Comparison of ENCODE assay signal across 23 cellular contexts in genomic region chr7:51055039-51055840, GRCh38.
DNase-seq lines count a peak whose midpoint lies in the region; ATAC-seq, FAIRE-seq and TF ChIP-seq lines count a peak whose summit lies in the region.
"Had no signal": no experiment of that assay in that cellular context is flagged by ENCODE, and none has a peak within 500 bp of the region (broad histone marks: within the 10 kb centered on the region; RNA-seq: fewer than 3 reads in every experiment).

No MANE protein-coding gene starts in this region.

- TF ChIP-seq RAD21 in K562 (CRISPR knock-in tag; conservative IDR thresholded peaks at IDR 0.05 in 1 of 2, IDR thresholded peaks at IDR 0.05 in 1 of 2), result no peak

- H2AFZ ChIP-seq in K562 (ENCODE audit: low read depth, low read length), result no peak overlapping the region

- WGBS in heart left ventricle, 4 donors, result 71 to 77% (median 73%) methylated on average over 22 of the region's 22 CpGs
- WGBS in K562 (ENCODE audit: insufficient coverage, low coverage, missing lambda C conversion rate), result 5% methylated on average over 19 of the region's 22 CpGs
- 92 to 97% methylated on average over 17 to 19 of the region's 22 CpGs for WGBS in mesodermal cell (ENCODE audit: insufficient coverage in 2 of 2), 2 experiments

- CTCF ChIA-PET in K562 (lab: Yijun Ruan, JAX; ENCODE audit: low intra/inter-chr PET ratio), result no interaction called here

- no peak overlapping the region for H3K4me3 ChIP-seq in heart left ventricle
- no peak overlapping the region for H3K4me3 ChIP-seq in K562
- no peak overlapping the region for H3K4me3 ChIP-seq in mesodermal cell (ENCODE audit: extremely low read depth, insufficient read depth, low read length, poor library complexity, severe bottlenecking)
- H3K4me3 ChIP-seq: MG63 had no signal

- H3K4me1 ChIP-seq in heart left ventricle (peaks cover 0 to 8% (median 0%) of the 10 kb centered on the region in 12 donors), K562 (replicated peaks in 1 of 2; ENCODE audit: control insufficient read depth in 2 of 2, insufficient read depth in 2 of 2, low read length in 2 of 2) (peaks cover 0 to 2% of the 10 kb centered on the region in 2 experiments; a peak in 1 of 5 replicates), mesodermal cell (ENCODE audit: control insufficient read depth, insufficient read depth, low read length, poor library complexity, severe bottlenecking) (peaks cover 2% of the 10 kb centered on the region)
- H3K4me1 ChIP-seq: Caco-2 had no signal

- no peak overlapping the region for H3K27ac ChIP-seq in heart left ventricle
- no peak overlapping the region for H3K27ac ChIP-seq in K562 (ENCODE audit: extremely low read depth, low read depth, low read length)
- H3K27ac ChIP-seq in mesodermal cell (ENCODE audit: low read depth, low read length, severe bottlenecking), result peak overlapping the region; percentile 10
- H3K27ac ChIP-seq: RWPE1 had no signal

- intact Hi-C loops in heart left ventricle (cut with DNase I) (no loop called here), Right ventricle myocardium superior (cut with DNase I) (no loop called here), K562 (cut with micrococcal nuclease) (no loop called here)

- POLR2A ChIA-PET in K562 (lab: Yijun Ruan, JAX), result interaction anchor here (0.6 to 1.7 kb wide), 2 partner anchors 48 to 255 kb away, joined by 4 to 5 read pairs; no protein-coding TSS in a partner anchor

- no peaks in the 10 kb centered on the region for H3K79me2 ChIP-seq in K562 (ENCODE audit: control insufficient read depth, insufficient read depth, low read length)

- in situ Hi-C loops in K562 (cut with MboI), result no loop called here

- TF ChIP-seq CTCF in heart left ventricle (IDR thresholded peaks at IDR 0.05) (no peak), K562 (IDR thresholded peaks at IDR 0.05 in 2 of 3, conservative IDR thresholded peaks at IDR 0.05 in 1 of 3; ENCODE audit: insufficient read depth in 2 of 3, low read depth in 1 of 3, low read length in 3 of 3) (no peak)

- peaks cover 0 to 4% (median 0%) of the 10 kb centered on the region in 12 donors for H3K9me3 ChIP-seq in heart left ventricle
- no peaks in the 10 kb centered on the region for H3K9me3 ChIP-seq in K562 (replicated peaks; ENCODE audit: control insufficient read depth, insufficient read depth, low read depth, low read length)
- H3K9me3 ChIP-seq in mesodermal cell (ENCODE audit: control insufficient read depth, low read length), result no peaks in the 10 kb centered on the region
- H3K9me3 ChIP-seq: Caco-2, MG63 had no signal

- H3K9me1 ChIP-seq in K562 (ENCODE audit: control insufficient read depth, insufficient read depth, low read length), result no peaks in the 10 kb centered on the region

- H3K4me2 ChIP-seq in K562 (ENCODE audit: insufficient read depth, low read length), result no peak overlapping the region

- H4K20me1 ChIP-seq in K562 (replicated peaks; ENCODE audit: control insufficient read depth, insufficient read depth, low read length), result peaks cover 3% of the 10 kb centered on the region; the same call in 1 of the 2 replicates

- H3K36me3 ChIP-seq in heart left ventricle (no peaks in the 10 kb centered on the region), K562 (ENCODE audit: control insufficient read depth, insufficient read depth, low read length) (no peaks in the 10 kb centered on the region), mesodermal cell (ENCODE audit: control insufficient read depth, insufficient read depth, low read length) (no peaks in the 10 kb centered on the region)
- H3K36me3 ChIP-seq: MG63 had no signal

- ATAC-seq in heart left ventricle (peak in 3 of 4 donors; percentile 36 to 48 (median 46)), Right ventricle myocardium superior (ENCODE audit: poor library complexity) (no peak), K562 (peak; percentile 31; the same call in 1 of the 3 replicates)
- ATAC-seq: HCT116, SK-N-SH treated with all-trans-retinoic acid at 6 μM for 48 hours, T-cell had no signal

- no peak overlapping the region for H3K9ac ChIP-seq in K562 (ENCODE audit: insufficient read depth in 1 of 2, low read depth in 2 of 2, low read length in 2 of 2)

- TF ChIP-seq EP300 in K562 (IDR thresholded peaks at IDR 0.05; ENCODE audit: low read length), result no peak

- TF ChIP-seq POLR2A in heart left ventricle (IDR thresholded peaks at IDR 0.05) (no peak), K562 (conservative IDR thresholded peaks at IDR 0.05) (no peak)

- no TSS peak for BruUV-seq in K562 (replicated peaks; lab: Mats Ljungman, UMichigan)

- FAIRE-seq in K562 (lab: Jason Lieb, UNC), result no peak
- FAIRE-seq: A204.1, G401.6, GM12892, H1 had no signal

- DNase-seq in heart left ventricle, result peak in 1 of 5 donors; percentile 44
- no peak for DNase-seq in Right ventricle myocardium superior
- peak in 2 of 4 experiments; percentile 5 to 16 for DNase-seq in K562 (ENCODE audit: extremely low read depth in 1 of 4, low spot score in 3 of 4)
- no peak for DNase-seq in D341Med (ENCODE audit: low spot score)
- no peak for DNase-seq in T-helper 9 cell
- no peak for DNase-seq in effector CD8-positive, alpha-beta T cell (lab: John Stamatoyannopoulos, UW)
- DNase-seq: Caco-2; CD4-positive, CD25-positive, alpha-beta regulatory T cell; MG63; NCI-H187; NCI-H2107; NCI-H2227 treated with DMSO at 0.1 percent for 48 hours; NCI-H510A; NCI-H748 treated with DMSO at 0.1 percent for 48 hours; T-cell had no signal

- H3K27me3 ChIP-seq in heart left ventricle (no peaks in the 10 kb centered on the region), K562 (ENCODE audit: control insufficient read depth in 2 of 2, insufficient read depth in 2 of 2, low read length in 2 of 2) (peaks cover 15 to 34% of the 10 kb centered on the region in 2 experiments; a peak in 4 of 5 replicates)

TF ChIP-seq in K562, 482 proteins besides CTCF, POLR2A, EP300 and RAD21 (continues in another document):
- TF ChIP-seq ZBTB34 (CRISPR knock-in tag; IDR thresholded peaks at IDR 0.05) (no peak), ERF (CRISPR knock-in tag; IDR thresholded peaks at IDR 0.05) (no peak), HDAC6 (IDR thresholded peaks at IDR 0.05; ENCODE audit: low read depth, low read length) (no peak), ZNF583 (CRISPR knock-in tag; IDR thresholded peaks at IDR 0.05) (no peak), NFE2 (IDR thresholded peaks at IDR 0.05; ENCODE audit: low read depth) (no peak), TCFL5 (CRISPR knock-in tag; conservative IDR thresholded peaks at IDR 0.05) (no peak), ATF7 (IDR thresholded peaks at IDR 0.05) (no peak), ZNF384 (IDR thresholded peaks at IDR 0.05; ENCODE audit: low read depth, low read length) (no peak), ZKSCAN3 (CRISPR knock-in tag; IDR thresholded peaks at IDR 0.05) (no peak), MTA1 (IDR thresholded peaks at IDR 0.05; ENCODE audit: borderline replicate concordance) (no peak), ZBTB11 (CRISPR knock-in tag; IDR thresholded peaks at IDR 0.05) (no peak), CEBPG (CRISPR knock-in tag; IDR thresholded peaks at IDR 0.05) (no peak), CEBPG (tag; conservative IDR thresholded peaks at IDR 0.05 in 1 of 2, IDR thresholded peaks at IDR 0.05 in 1 of 2) (no peak), SMAD4 (CRISPR knock-in tag; conservative IDR thresholded peaks at IDR 0.05) (no peak), RBFOX2 (IDR thresholded peaks at IDR 0.05; ENCODE audit: low read depth, low read length) (no peak), EGR1 (conservative IDR thresholded peaks at IDR 0.05) (no peak), MAZ (CRISPR knock-in tag; conservative IDR thresholded peaks at IDR 0.05 in 1 of 2, IDR thresholded peaks at IDR 0.05 in 1 of 2) (no peak)
- TF ChIP-seq, protein P1, sequence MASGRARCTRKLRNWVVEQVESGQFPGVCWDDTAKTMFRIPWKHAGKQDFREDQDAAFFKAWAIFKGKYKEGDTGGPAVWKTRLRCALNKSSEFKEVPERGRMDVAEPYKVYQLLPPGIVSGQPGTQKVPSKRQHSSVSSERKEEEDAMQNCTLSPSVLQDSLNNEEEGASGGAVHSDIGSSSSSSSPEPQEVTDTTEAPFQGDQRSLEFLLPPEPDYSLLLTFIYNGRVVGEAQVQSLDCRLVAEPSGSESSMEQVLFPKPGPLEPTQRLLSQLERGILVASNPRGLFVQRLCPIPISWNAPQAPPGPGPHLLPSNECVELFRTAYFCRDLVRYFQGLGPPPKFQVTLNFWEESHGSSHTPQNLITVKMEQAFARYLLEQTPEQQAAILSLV (tag; IDR thresholded peaks at IDR 0.05), result no peak
